In the genomic region with DNA sequence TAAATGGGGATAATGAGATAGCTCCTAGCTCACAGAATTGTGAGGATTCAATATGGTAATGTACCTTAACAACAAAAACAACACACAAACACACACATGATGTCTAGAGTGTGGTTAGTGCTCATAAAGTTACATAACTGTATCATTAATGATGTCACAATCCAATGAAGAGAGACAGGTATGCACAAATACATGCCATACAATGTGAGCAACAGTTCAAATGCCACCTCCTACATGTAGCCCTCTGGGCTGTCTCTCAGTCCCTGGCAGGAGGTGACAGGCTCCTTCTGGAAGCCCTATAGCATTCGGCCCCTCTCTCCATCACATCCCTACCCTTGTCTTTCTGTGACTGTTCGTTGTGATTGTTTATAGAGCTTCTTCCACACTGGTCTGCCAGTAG, we compare ENCODE assay signal across 12 cellular contexts. TPM values are rescaled to one million over a fixed set of nuclear protein-coding genes. Genes with fewer than 3 reads are reported as not detected.
A peak's percentile ranks its signal among the peaks of the same experiment; 100 is the strongest.
DNase-seq lines count a peak whose midpoint lies in the region; ATAC-seq and TF ChIP-seq lines count a peak whose summit lies in the region.
"Had no signal": no experiment of that assay in that cellular context is flagged by ENCODE, and none has a peak within 500 bp of the region (broad histone marks: within the 10 kb centered on the region; RNA-seq: fewer than 3 reads in every experiment).

No MANE protein-coding gene starts in this region.

- H3K27me3 ChIP-seq in CD4-positive, alpha-beta memory T cell (ENCODE audit: insufficient read depth, low read length): no peaks in the 10 kb centered on the region
- no peaks in the 10 kb centered on the region for H3K27me3 ChIP-seq in esophagus (ENCODE audit: control insufficient read depth in 1 of 2, insufficient read depth in 2 of 2, low read length in 2 of 2)
- H3K27me3 ChIP-seq: ascending aorta had no signal

- ATAC-seq in GM21528 (IDR thresholded peaks at IDR 0.05; ENCODE audit: low FRiP score, unreplicated experiment) (no peak), HG03025 (IDR thresholded peaks at IDR 0.05; ENCODE audit: low FRiP score, unreplicated experiment) (no peak)
- ATAC-seq: Panc1 had no signal

- no peaks in the 10 kb centered on the region for H3K9me3 Mint-ChIP-seq in CD4-positive, alpha-beta memory T cell
- no peaks in the 10 kb centered on the region for H3K9me3 Mint-ChIP-seq in progenitor cell of endocrine pancreas (ENCODE audit: low read depth)

- no peaks in the 10 kb centered on the region for H3K36me3 Mint-ChIP-seq in CD4-positive, alpha-beta memory T cell
- H3K36me3 Mint-ChIP-seq in progenitor cell of endocrine pancreas (ENCODE audit: insufficient read depth): no peaks in the 10 kb centered on the region

- intact Hi-C loops in CD4-positive, alpha-beta memory T cell (cut with micrococcal nuclease): no loop called here

- H3K27ac ChIP-seq in CD4-positive, alpha-beta memory T cell (ENCODE audit: low read depth, low read length): no peak overlapping the region
- peak overlapping the region; percentile 99 for H3K27ac ChIP-seq in RWPE1
- H3K27ac ChIP-seq in esophagus (ENCODE audit: low read depth in 2 of 2, low read length in 1 of 2): peak overlapping the region; percentile 85 to 88
- H3K27ac ChIP-seq: ascending aorta had no signal

- peak overlapping the region in 6 of 7 donors; percentile 3 to 83 (median 78) for H3K27ac Mint-ChIP-seq in CD4-positive, alpha-beta memory T cell
- H3K27ac Mint-ChIP-seq in progenitor cell of endocrine pancreas: peak overlapping the region; percentile 59

- no peak overlapping the region for H3K4me3 ChIP-seq in CD4-positive, alpha-beta memory T cell (ENCODE audit: low read length in 2 of 2)
- no peak overlapping the region for H3K4me3 ChIP-seq in esophagus (ENCODE audit: low read depth in 1 of 2, low read length in 2 of 2)
- H3K4me3 ChIP-seq: ascending aorta had no signal

- H3K4me1 ChIP-seq in CD4-positive, alpha-beta memory T cell (ENCODE audit: insufficient read depth, low read length): peaks cover 14% of the 10 kb centered on the region
- peaks cover 0 to 27% of the 10 kb centered on the region in 2 donors for H3K4me1 ChIP-seq in esophagus (ENCODE audit: control insufficient read depth in 2 of 2, insufficient read depth in 2 of 2, low read length in 1 of 2)

- no peak for TF ChIP-seq CTCF in RWPE1 (conservative IDR thresholded peaks at IDR 0.05; ENCODE audit: low read depth)
- no peak for TF ChIP-seq CTCF in progenitor cell of endocrine pancreas (IDR thresholded peaks at IDR 0.05; ENCODE audit: unreplicated experiment)

- CTCF ChIA-PET in CD4-positive, alpha-beta memory T cell (lab: Charles Lee; ENCODE audit: partially characterized antibody): interaction anchor here (0.6 to 4.2 kb wide), 6 partner anchors 8 to 80 kb away, joined by 3 to 39 read pairs (median 4); a partner anchor contains a TSS
- CTCF ChIA-PET in RWPE1 (lab: Yijun Ruan, JAX): interaction anchor here (0.6 kb wide), 1 partner anchor 225 kb away, joined by 3 read pairs; no protein-coding TSS in a partner anchor

- H3K27me3 Mint-ChIP-seq in CD4-positive, alpha-beta memory T cell: no peaks in the 10 kb centered on the region
- peaks cover 5% of the 10 kb centered on the region for H3K27me3 Mint-ChIP-seq in progenitor cell of endocrine pancreas

- no peaks in the 10 kb centered on the region for H3K9me3 ChIP-seq in CD4-positive, alpha-beta memory T cell (ENCODE audit: control insufficient read depth in 1 of 2, low read length in 2 of 2)
- H3K9me3 ChIP-seq in esophagus (ENCODE audit: control insufficient read depth in 2 of 2, insufficient read depth in 1 of 2, low read depth in 1 of 2, low read length in 1 of 2): no peaks in the 10 kb centered on the region
- H3K9me3 ChIP-seq: ascending aorta had no signal

- POLR2A ChIA-PET in CD4-positive, alpha-beta memory T cell (lab: Charles Lee; ENCODE audit: partially characterized antibody): interaction anchor here (1.2 to 4.5 kb wide), 5 partner anchors 8 to 54 kb away, joined by 3 to 51 read pairs (median 12); a partner anchor contains a TSS
- POLR2A ChIA-PET in RWPE1 (lab: Yijun Ruan, JAX; ENCODE audit: low non-redundant PET): interaction anchor here (0.6 kb wide), 1 partner anchor 54 kb away, joined by 3 read pairs; a partner anchor contains a TSS

- no peaks in the 10 kb centered on the region for H3K36me3 ChIP-seq in CD4-positive, alpha-beta memory T cell (ENCODE audit: insufficient read depth, low read length)
- H3K36me3 ChIP-seq in esophagus (ENCODE audit: control insufficient read depth in 2 of 2, insufficient read depth in 2 of 2, low read length in 1 of 2): no peaks in the 10 kb centered on the region
- H3K36me3 ChIP-seq: ascending aorta had no signal

- H3K4me1 Mint-ChIP-seq in CD4-positive, alpha-beta memory T cell: peaks cover 15 to 35% (median 27%) of the 10 kb centered on the region in 4 donors
- peaks cover 26% of the 10 kb centered on the region for H3K4me1 Mint-ChIP-seq in progenitor cell of endocrine pancreas (ENCODE audit: low read depth)

- no peak for DNase-seq in CD4-positive, alpha-beta memory T cell
- DNase-seq in RWPE1 (ENCODE audit: low spot score) (no peak), progenitor cell of endocrine pancreas (ENCODE audit: low spot score, unreplicated experiment) (no peak), GM03348 (ENCODE audit: low spot score) (no peak)
- DNase-seq in activated CD4-positive, CD25-positive, alpha-beta regulatory T cell (lab: John Stamatoyannopoulos, UW): no peak
- DNase-seq: NCI-H1048, NCI-H446 had no signal

- H3K4me3 Mint-ChIP-seq in CD4-positive, alpha-beta memory T cell: no peak overlapping the region
- no peak overlapping the region for H3K4me3 Mint-ChIP-seq in progenitor cell of endocrine pancreas (ENCODE audit: low read depth)

- WGBS in esophagus, 2 donors: 72 to 84% methylated on average over 2 of the region's 2 CpGs

RNA-seq across cellular contexts. Expression of a gene that starts 8.3 kb away (rescaled TPM):
- 10 to 100 TPM; 30.7 to 31.0 TPM for total RNA-seq in CD4-positive, alpha-beta memory T cell
- 1 to 10 TPM in 1 of 2 donors, under 1 TPM in 1; 0.77 to 4.4 TPM for polyA plus RNA-seq in CD4-positive, alpha-beta memory T cell
- 10 to 100 TPM; 41.7 to 44.1 TPM for polyA plus RNA-seq in esophagus
- 42.8 and 43.2 TPM in 2 replicates for total RNA-seq in progenitor cell of endocrine pancreas

RNA-seq across cellular contexts. Expression of a gene that starts 48.6 kb away (rescaled TPM):
- total RNA-seq in CD4-positive, alpha-beta memory T cell: 100 to 1,000 TPM; 550 to 571 TPM
- 100 to 1,000 TPM; 226 to 364 TPM for polyA plus RNA-seq in CD4-positive, alpha-beta memory T cell
- polyA plus RNA-seq in esophagus: 100 to 1,000 TPM; 113 to 265 TPM
- total RNA-seq in progenitor cell of endocrine pancreas: 725 and 736 TPM in 2 replicates

RNA-seq across cellular contexts. Expression of a gene that starts 53.7 kb away (rescaled TPM):
- total RNA-seq in CD4-positive, alpha-beta memory T cell: 10 to 100 TPM; 21.6 to 22.7 TPM
- 10 to 100 TPM; 11.0 to 13.4 TPM for polyA plus RNA-seq in CD4-positive, alpha-beta memory T cell
- 10 to 100 TPM; 15.2 to 18.7 TPM for polyA plus RNA-seq in esophagus
- total RNA-seq in progenitor cell of endocrine pancreas: 23.7 and 24.2 TPM in 2 replicates

RNA-seq across cellular contexts. Expression of a gene that starts 55.6 kb away (rescaled TPM):
- not detected for total RNA-seq in CD4-positive, alpha-beta memory T cell
- not detected for polyA plus RNA-seq in CD4-positive, alpha-beta memory T cell
- polyA plus RNA-seq in esophagus: under 1 TPM; 0.16 to 0.39 TPM
- total RNA-seq in progenitor cell of endocrine pancreas: 0.89 and 0.93 TPM in 2 replicates
- total RNA-seq: ascending aorta had no signal

RNA-seq across cellular contexts. Expression of a gene that starts 55.7 kb away (rescaled TPM):
- 10 to 100 TPM; 44.9 to 47.5 TPM for total RNA-seq in CD4-positive, alpha-beta memory T cell
- 100 to 1,000 TPM; 133 to 158 TPM for polyA plus RNA-seq in CD4-positive, alpha-beta memory T cell
- 100 to 1,000 TPM in 1 of 2 donors, 10 to 100 TPM in 1; 84.8 to 114 TPM for polyA plus RNA-seq in esophagus
- total RNA-seq in progenitor cell of endocrine pancreas: 80.0 and 83.1 TPM in 2 replicates
